28 cellular contexts compared by ENCODE assay signal in genomic region chr4:93407493-93408275, GRCh38.
"Had no signal": no experiment of that assay in that cellular context is flagged by ENCODE, and none has a peak within 500 bp of the region (broad histone marks: within the 10 kb centered on the region; RNA-seq: fewer than 3 reads in every experiment).

No MANE protein-coding gene starts in this region.

- H3K4me1 ChIP-seq: esophagus squamous epithelium, heart right ventricle, suprapubic skin, vagina had no signal

- H3K27me3 ChIP-seq: esophagus squamous epithelium, heart right ventricle, ovary, suprapubic skin, vagina had no signal

- H3K4me3 Mint-ChIP-seq: effector memory CD8-positive, alpha-beta T cell; memory B cell; natural killer cell; stimulated activated naive CD8-positive, alpha-beta T cell treated with anti-CD3 and anti-CD28 coated beads, Interleukin-15, amount 100 ng/mL, for 72 hours had no signal

- H3K4me3 ChIP-seq: esophagus squamous epithelium, heart right ventricle, lung, ovary, smooth muscle cell, suprapubic skin, vagina had no signal

- H3K9me3 ChIP-seq: esophagus squamous epithelium, ovary, suprapubic skin, vagina had no signal

- H3K36me3 ChIP-seq: esophagus squamous epithelium, heart right ventricle, ovary, suprapubic skin, vagina had no signal

- ATAC-seq: effector memory CD8-positive, alpha-beta T cell; heart right ventricle; left lobe of liver; natural killer cell; sciatic nerve; stimulated activated naive CD8-positive, alpha-beta T cell treated with anti-CD3 and anti-CD28 coated beads, Interleukin-15, amount 100 ng/mL, for 72 hours had no signal

- H3K27me3 Mint-ChIP-seq: effector memory CD8-positive, alpha-beta T cell; memory B cell; stimulated activated naive CD8-positive, alpha-beta T cell treated with anti-CD3 and anti-CD28 coated beads, Interleukin-15, amount 100 ng/mL, for 72 hours had no signal

- DNase-seq: cortex of kidney; effector memory CD8-positive, alpha-beta T cell; erythroblast; esophagus squamous epithelium; foreskin melanocyte; glutamatergic neuron; heart right ventricle; hippocampal formation; kidney; natural killer cell; occipital lobe; ovary; posterior cingulate gyrus; retina; stimulated activated CD4-positive, alpha-beta T cell treated with anti-CD3 and anti-CD28 coated beads, Interleukin-12 subunit alpha, Interleukin-12 subunit beta, amount 100 ng/mL, for 4 hours; stimulated activated CD4-positive, alpha-beta T cell treated with anti-CD3 and anti-CD28 coated beads, Interleukin-1b, Interleukin-23, amount 100 ng/mL, for 48 hours; stimulated activated CD4-positive, alpha-beta T cell treated with anti-CD3 and anti-CD28 coated beads, Interleukin-4, amount 100 ng/mL, for 1 hour; stimulated activated CD8-positive, alpha-beta memory T cell treated with anti-CD3 and anti-CD28 coated beads, Interleukin-4, amount 100 ng/mL, for 48 hours; stimulated activated naive CD4-positive, alpha-beta T cell; stimulated activated naive CD8-positive, alpha-beta T cell treated with anti-CD3 and anti-CD28 coated beads, Interleukin-15, amount 100 ng/mL, for 72 hours; trophoblast cell had no signal

- H3K27ac ChIP-seq: esophagus squamous epithelium, heart right ventricle, ovary, suprapubic skin, vagina had no signal

- H3K36me3 Mint-ChIP-seq: memory B cell, natural killer cell had no signal

- H3K4me2 ChIP-seq: smooth muscle cell had no signal

- H3K4me1 Mint-ChIP-seq: memory B cell; natural killer cell; stimulated activated naive CD8-positive, alpha-beta T cell treated with anti-CD3 and anti-CD28 coated beads, Interleukin-15, amount 100 ng/mL, for 72 hours had no signal

- H3K27ac Mint-ChIP-seq: effector memory CD8-positive, alpha-beta T cell; memory B cell; natural killer cell; stimulated activated naive CD8-positive, alpha-beta T cell treated with anti-CD3 and anti-CD28 coated beads, Interleukin-15, amount 100 ng/mL, for 72 hours had no signal
